4 cellular contexts compared by ENCODE assay signal in the genomic region with DNA sequence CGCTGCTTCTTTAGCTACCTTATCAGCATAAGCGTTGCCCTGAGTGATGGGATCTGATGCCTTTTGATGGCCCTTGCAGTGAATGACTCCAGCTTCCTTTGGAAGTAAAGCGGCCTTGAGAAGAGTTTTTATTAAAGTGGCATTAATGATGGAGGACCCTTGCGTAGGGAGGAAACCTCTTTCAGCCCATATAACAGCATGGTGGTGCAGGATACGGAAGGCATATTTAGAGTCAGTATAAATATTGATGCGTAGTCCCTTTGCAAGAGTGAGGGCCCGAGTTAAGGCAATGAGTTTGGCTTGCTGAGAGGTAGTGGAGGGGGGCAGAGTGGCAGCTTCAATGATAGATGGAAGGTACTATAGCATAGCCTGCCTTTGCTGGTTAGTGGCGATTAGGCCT. TPM values are rescaled to one million over a fixed set of nuclear protein-coding genes. Genes with fewer than 3 reads are reported as not detected.
"Had no signal": no experiment of that assay in that cellular context is flagged by ENCODE, and none has a peak within 500 bp of the region (broad histone marks: within the 10 kb centered on the region; RNA-seq: fewer than 3 reads in every experiment).

No MANE protein-coding gene starts in this region.

RNA-seq across cellular contexts. Expression of gene KCNK12, which starts 15.8 kb away (rescaled TPM):
- total RNA-seq: ascending aorta, breast epithelium, chondrocyte had no signal
- polyA plus RNA-seq: aorta had no signal
